In genomic region chr6:129709909-129710721, GRCh38 we compare ENCODE assay signal across 1 cellular context.
TF ChIP-seq lines count a peak whose summit lies in the region.

Gene ARHGAP18, minus strand, starts transcription at chr6:129710177. Its CDS starts 41 bp downstream, at chr6:129710136.

TF ChIP-seq in HepG2, 621 proteins besides CTCF, POLR2A, EP300 and RAD21 (continued from another document and continues in another):
- TF ChIP-seq GRHL1 (CRISPR knock-in tag; conservative IDR thresholded peaks at IDR 0.05) = no peak
- TF ChIP-seq ZNF337 (CRISPR knock-in tag; IDR thresholded peaks at IDR 0.05; ENCODE audit: borderline replicate concordance, low read depth) = peak; percentile 40; the same call in 1 of the 2 replicates
- TF ChIP-seq FOXK2 (IDR thresholded peaks at IDR 0.05) = no peak
- TF ChIP-seq MTERF4 (CRISPR knock-in tag; IDR thresholded peaks at IDR 0.05) = no peak
- no peak for TF ChIP-seq E2F1 (CRISPR knock-in tag; IDR thresholded peaks at IDR 0.05)
- TF ChIP-seq EHMT2 (IDR thresholded peaks at IDR 0.05; ENCODE audit: borderline replicate concordance, low read depth, low read length) = peak; percentile 77; the same call in 1 of the 2 replicates
- peak; percentile 67 for TF ChIP-seq IKZF4 (CRISPR knock-in tag; IDR thresholded peaks at IDR 0.05; ENCODE audit: borderline replicate concordance, low read depth, not compliant biosample characterization)
- TF ChIP-seq KMT2A (CRISPR knock-in tag; IDR thresholded peaks at IDR 0.05) = peak; percentile 77
- TF ChIP-seq STAT5B (CRISPR knock-in tag; IDR thresholded peaks at IDR 0.05) = no peak
- TF ChIP-seq MAFK (conservative IDR thresholded peaks at IDR 0.05 in 1 of 2, IDR thresholded peaks at IDR 0.05 in 1 of 2; ENCODE audit: low read length in 2 of 2) = no peak
- TF ChIP-seq ZNF772 (CRISPR knock-in tag; IDR thresholded peaks at IDR 0.05) = peak; percentile 89
- TF ChIP-seq DNMT3B (CRISPR knock-in tag; conservative IDR thresholded peaks at IDR 0.05) = no peak
- no peak for TF ChIP-seq JUND (CRISPR knock-in tag; IDR thresholded peaks at IDR 0.05)
- peak; percentile 42; the same call in 1 of the 2 replicates for TF ChIP-seq JUN (CRISPR knock-in tag; IDR thresholded peaks at IDR 0.05)
- no peak for TF ChIP-seq ZNF552 (CRISPR knock-in tag; IDR thresholded peaks at IDR 0.05; ENCODE audit: borderline replicate concordance)
- 0 out of 2 replicates have a peak, but pooled peaks have one; percentile 57 for TF ChIP-seq ZC3H13 (CRISPR knock-in tag; IDR thresholded peaks at IDR 0.05)
- no peak for TF ChIP-seq HNF4G (IDR thresholded peaks at IDR 0.05; ENCODE audit: borderline replicate concordance, low read depth, low read length)
- peak; percentile 49 for TF ChIP-seq HNF4G (CRISPR knock-in tag; IDR thresholded peaks at IDR 0.05; ENCODE audit: borderline replicate concordance, low read depth)
- no peak for TF ChIP-seq PBX3 (CRISPR knock-in tag; IDR thresholded peaks at IDR 0.05; ENCODE audit: borderline replicate concordance)
- peak; percentile 60; the same call in 1 of the 2 replicates for TF ChIP-seq BATF2 (CRISPR knock-in tag; IDR thresholded peaks at IDR 0.05)
- no peak for TF ChIP-seq SETDB1 (CRISPR knock-in tag; IDR thresholded peaks at IDR 0.05; ENCODE audit: borderline replicate concordance)
- peak; percentile 70; the same call in 1 of the 2 replicates for TF ChIP-seq KDM2A (CRISPR knock-in tag; IDR thresholded peaks at IDR 0.05; ENCODE audit: borderline replicate concordance, low read depth)
- 0 out of 2 replicates have a peak, but pooled peaks have one; percentile 58 for TF ChIP-seq ZNF546 (CRISPR knock-in tag; conservative IDR thresholded peaks at IDR 0.05)
- TF ChIP-seq CBFB (CRISPR knock-in tag; IDR thresholded peaks at IDR 0.05) = peak; percentile 50; the same call in 1 of the 2 replicates
- TF ChIP-seq ZNF124 (CRISPR knock-in tag; IDR thresholded peaks at IDR 0.05) = no peak; the same call in 1 of the 2 replicates
- TF ChIP-seq BORCS8-MEF2B (CRISPR knock-in tag; IDR thresholded peaks at IDR 0.05) = peak; percentile 49
- peak; percentile 93 for TF ChIP-seq SRY (CRISPR knock-in tag; IDR thresholded peaks at IDR 0.05)
- TF ChIP-seq ATM (IDR thresholded peaks at IDR 0.05; ENCODE audit: borderline replicate concordance) = no peak
- TF ChIP-seq ZNF17 (CRISPR knock-in tag; IDR thresholded peaks at IDR 0.05) = no peak
- TF ChIP-seq NFATC3 (CRISPR knock-in tag; IDR thresholded peaks at IDR 0.05) = no peak
- TF ChIP-seq ARNTL (CRISPR knock-in tag; IDR thresholded peaks at IDR 0.05) = peak; percentile 85
- TF ChIP-seq ZFYVE20 (CRISPR knock-in tag; IDR thresholded peaks at IDR 0.05; ENCODE audit: borderline replicate concordance, low read depth) = no peak
- 0 out of 2 replicates have a peak, but pooled peaks have one; percentile 9 for TF ChIP-seq SNAPC5 (CRISPR knock-in tag; IDR thresholded peaks at IDR 0.05; ENCODE audit: borderline replicate concordance)
- peak; percentile 96 for TF ChIP-seq HOMEZ (CRISPR knock-in tag; IDR thresholded peaks at IDR 0.05; ENCODE audit: low read depth)
- TF ChIP-seq KMT2B (CRISPR knock-in tag; IDR thresholded peaks at IDR 0.05) = peak; percentile 83
- TF ChIP-seq TIGD3 (CRISPR knock-in tag; IDR thresholded peaks at IDR 0.05; ENCODE audit: borderline replicate concordance) = peak; percentile 82; the same call in 1 of the 2 replicates
- no peak for TF ChIP-seq TARDBP (CRISPR knock-in tag; IDR thresholded peaks at IDR 0.05)
- peak; percentile 94 for TF ChIP-seq ZNF510 (CRISPR knock-in tag; IDR thresholded peaks at IDR 0.05; ENCODE audit: low read depth)
- peak; percentile 50; the same call in 1 of the 2 replicates for TF ChIP-seq ZNF503 (CRISPR knock-in tag; IDR thresholded peaks at IDR 0.05)
- TF ChIP-seq ZNF3 (CRISPR knock-in tag; IDR thresholded peaks at IDR 0.05) = no peak
- TF ChIP-seq ZNF326 (CRISPR knock-in tag; IDR thresholded peaks at IDR 0.05; ENCODE audit: borderline replicate concordance) = no peak
- TF ChIP-seq ZBTB4 (CRISPR knock-in tag; IDR thresholded peaks at IDR 0.05; ENCODE audit: borderline replicate concordance) = peak; percentile 98
- peak; percentile 89 for TF ChIP-seq ZNF331 (CRISPR knock-in tag; IDR thresholded peaks at IDR 0.05)
- no peak; the same call in 1 of the 2 replicates for TF ChIP-seq MED13 (CRISPR knock-in tag; IDR thresholded peaks at IDR 0.05)
- no peak; the same call in 1 of the 2 replicates for TF ChIP-seq EED (CRISPR knock-in tag; IDR thresholded peaks at IDR 0.05)
- peak; percentile 74; the same call in 1 of the 2 replicates for TF ChIP-seq RFXANK (CRISPR knock-in tag; IDR thresholded peaks at IDR 0.05)
- peak; percentile 83 for TF ChIP-seq RFX5 (IDR thresholded peaks at IDR 0.05; ENCODE audit: low read depth, low read length)
- TF ChIP-seq ZNF354B (CRISPR knock-in tag; IDR thresholded peaks at IDR 0.05) = no peak
- TF ChIP-seq ADNP (CRISPR knock-in tag; IDR thresholded peaks at IDR 0.05) = no peak
- peak; percentile 67; the same call in 1 of the 2 replicates for TF ChIP-seq YEATS2 (CRISPR knock-in tag; IDR thresholded peaks at IDR 0.05; ENCODE audit: borderline replicate concordance)
